Comparison of ENCODE assay signal across 10 cellular contexts in genomic region chr17:81342062-81342699, GRCh38. TPM values are rescaled to one million over a fixed set of nuclear protein-coding genes. Genes with fewer than 3 reads are reported as not detected.
DNase-seq lines count a peak whose midpoint lies in the region; ATAC-seq and TF ChIP-seq lines count a peak whose summit lies in the region.
"Had no signal": no experiment of that assay in that cellular context is flagged by ENCODE, and none has a peak within 500 bp of the region (broad histone marks: within the 10 kb centered on the region; RNA-seq: fewer than 3 reads in every experiment).

No MANE protein-coding gene starts in this region.

- H3K4me3 ChIP-seq in HUES48 (ENCODE audit: low read depth, low read length) (peak overlapping the region; percentile 70; the same call in 1 of the 2 replicates), ascending aorta (peak overlapping the region; percentile 83 to 94), iPS-20b (ENCODE audit: low read length) (peak overlapping the region; percentile 74), skeletal muscle tissue (ENCODE audit: low read length in 3 of 3) (peak overlapping the region; percentile 75 to 91 (median 82))

- H3K36me3 ChIP-seq in HUES48 (ENCODE audit: control insufficient read depth, insufficient read depth, low read length) (no peaks in the 10 kb centered on the region), ascending aorta (no peaks in the 10 kb centered on the region), iPS-20b (ENCODE audit: insufficient read depth, low read depth, low read length) (no peaks in the 10 kb centered on the region), skeletal muscle tissue (ENCODE audit: control insufficient read depth in 3 of 3, insufficient read depth in 3 of 3, low read length in 3 of 3) (no peaks in the 10 kb centered on the region)

- ATAC-seq in HG03196 (IDR thresholded peaks at IDR 0.05; ENCODE audit: unreplicated experiment): no peak

- H3K4me1 ChIP-seq in HUES48 (ENCODE audit: control insufficient read depth, insufficient read depth, low read length) (peaks cover 33% of the 10 kb centered on the region), ascending aorta (peaks cover 4 to 40% of the 10 kb centered on the region in 2 donors), iPS-20b (ENCODE audit: insufficient read depth, low read length) (peaks cover 14% of the 10 kb centered on the region; the same call in 1 of the 2 replicates), skeletal muscle tissue (ENCODE audit: control insufficient read depth in 3 of 3, insufficient read depth in 3 of 3, low read length in 3 of 3) (peaks cover 32 to 64% (median 40%) of the 10 kb centered on the region in 3 donors)

- H3K9me3 ChIP-seq in HUES48 (ENCODE audit: control insufficient read depth, insufficient read depth, low read length) (no peaks in the 10 kb centered on the region), ascending aorta (no peaks in the 10 kb centered on the region), iPS-20b (ENCODE audit: insufficient read depth, low read depth, low read length) (no peaks in the 10 kb centered on the region; the same call in 1 of the 2 replicates), skeletal muscle tissue (ENCODE audit: control insufficient read depth in 3 of 3, low read length in 3 of 3) (no peaks in the 10 kb centered on the region)

- no peak for DNase-seq in ascending aorta (ENCODE audit: low spot score in 2 of 2)
- no peak for DNase-seq in retina
- DNase-seq in COLO829 (ENCODE audit: low spot score): no peak
- no peak for DNase-seq in DMS114 treated with DMSO at 0.1 percent for 48 hours (lab: John Stamatoyannopoulos, UW; ENCODE audit: unreplicated experiment)
- DNase-seq: activated naive CD8-positive, alpha-beta T cell treated with anti-CD3 and anti-CD28 coated beads for 36 hours; stimulated activated CD4-positive, alpha-beta T cell treated with anti-CD3 and anti-CD28 coated beads, Interleukin-12 subunit alpha, Interleukin-12 subunit beta, amount 100 ng/mL, for 4 hours had no signal

- intact Hi-C loops in ascending aorta (cut with DNase I): no loop called here

- H3K27ac ChIP-seq in HUES48 (ENCODE audit: low read depth, low read length): peak overlapping the region; percentile 81
- peak overlapping the region; percentile 95 to 97 for H3K27ac ChIP-seq in ascending aorta
- no peak overlapping the region for H3K27ac ChIP-seq in iPS-20b (ENCODE audit: low read length)
- H3K27ac ChIP-seq in skeletal muscle tissue (ENCODE audit: low read depth, low read length): peak overlapping the region; percentile 97

- peaks cover 74% of the 10 kb centered on the region for H3K27me3 ChIP-seq in HUES48 (ENCODE audit: control insufficient read depth, insufficient read depth, low read length)
- H3K27me3 ChIP-seq in ascending aorta: no peaks in the 10 kb centered on the region
- peaks cover 82% of the 10 kb centered on the region for H3K27me3 ChIP-seq in iPS-20b (ENCODE audit: insufficient read depth, low read length)
- no peaks in the 10 kb centered on the region for H3K27me3 ChIP-seq in skeletal muscle tissue (ENCODE audit: control insufficient read depth in 3 of 3, insufficient read depth in 3 of 3, low read length in 3 of 3)

- TF ChIP-seq CTCF in ascending aorta (IDR thresholded peaks at IDR 0.05): no peak

- peak overlapping the region; percentile 12; the same call in 1 of the 2 replicates for H3K9ac ChIP-seq in HUES48 (ENCODE audit: low read depth, low read length)
- peak overlapping the region; percentile 72; the same call in 1 of the 2 replicates for H3K9ac ChIP-seq in iPS-20b (ENCODE audit: low read depth, low read length)
- peak overlapping the region; percentile 52 to 97 (median 94) for H3K9ac ChIP-seq in skeletal muscle tissue (ENCODE audit: low read depth in 1 of 3, low read length in 3 of 3)

RNA-seq across cellular contexts. Expression of gene SLC38A10, which starts 47.1 kb away (rescaled TPM):
- total RNA-seq in ascending aorta (261 TPM), skeletal muscle tissue (26.1 TPM)

RNA-seq across cellular contexts. Expression of gene BAHCC1, which starts 53.1 kb away (rescaled TPM):
- total RNA-seq in ascending aorta: 29.1 TPM
- total RNA-seq in skeletal muscle tissue: 8.4 TPM

Comparison
In these comparisons a context has a peak if more than half of its experiments do, and no peak if none do; other contexts are left out.
1. H3K9ac ChIP-seq: peak in every context shown above with its lines; median percentile 94 in skeletal muscle tissue; 72 in iPS-20b; 12 in HUES48.